8 cellular contexts compared by ENCODE assay signal in genomic region chr1:35641233-35641866, GRCh38. TPM values are rescaled to one million over a fixed set of nuclear protein-coding genes. Genes with fewer than 3 reads are reported as not detected.
DNase-seq lines count a peak whose midpoint lies in the region; ATAC-seq and TF ChIP-seq lines count a peak whose summit lies in the region.

Gene PSMB2 (minus strand): TSS chr1:35641526. CDS start chr1:35641432, 94 bp downstream.

- peaks cover 49% of the 10 kb centered on the region for H3K79me2 ChIP-seq in mammary epithelial cell (ENCODE audit: insufficient read depth, low read length)

- DNase-seq in ACHN: peak; percentile 95
- peak; percentile 96 for DNase-seq in NCI-H2227 treated with DMSO at 0.1 percent for 48 hours (lab: John Stamatoyannopoulos, UW)
- peak; percentile 95 for DNase-seq in mammary epithelial cell

- H3K4me3 ChIP-seq in WI38 (ENCODE audit: low read depth, low read length) (peak within 1 kb of the TSS; percentile 96), mammary epithelial cell (replicated peaks in 1 of 3; ENCODE audit: insufficient read depth in 1 of 3, low read depth in 2 of 3, low read length in 3 of 3) (peak within 1 kb of the TSS; percentile 87 to 99 (median 99)), iPS-18c (ENCODE audit: insufficient read depth, low read depth, low read length) (peak within 1 kb of the TSS; percentile 100), skeletal muscle satellite cell (ENCODE audit: low read length) (peak within 1 kb of the TSS; percentile 97)

- ATAC-seq in GM18873 (IDR thresholded peaks at IDR 0.05; ENCODE audit: low FRiP score, unreplicated experiment) (peak; percentile 69), HG03139 (IDR thresholded peaks at IDR 0.05; ENCODE audit: unreplicated experiment) (peak; percentile 84)

- H3K27me3 ChIP-seq in mammary epithelial cell (ENCODE audit: insufficient read depth, low read length) (peaks cover 2% of the 10 kb centered on the region), skeletal muscle satellite cell (ENCODE audit: control insufficient read depth, insufficient read depth, low read length) (peaks cover 14% of the 10 kb centered on the region)

- dilution Hi-C loops in mammary epithelial cell (cut with HindIII; ENCODE audit: low sequenced_read_pairs): no loop called here

- peak within 1 kb of the TSS; percentile 96 for H2AFZ ChIP-seq in mammary epithelial cell (ENCODE audit: low read depth, low read length)

- CTCF ChIA-PET in mammary epithelial cell (lab: Charles Lee; ENCODE audit: low non-redundant PET): no interaction called here

- H3K27ac ChIP-seq in mammary epithelial cell (ENCODE audit: insufficient read depth, low read depth, low read length): peak within 1 kb of the TSS; percentile 98

- no peaks in the 10 kb centered on the region for H3K36me3 ChIP-seq in mammary epithelial cell (ENCODE audit: insufficient read depth, low read length)
- H3K36me3 ChIP-seq in skeletal muscle satellite cell (ENCODE audit: insufficient read depth, low read length): no peaks in the 10 kb centered on the region

- H3K4me1 ChIP-seq in mammary epithelial cell (ENCODE audit: insufficient read depth, low read length) (peaks cover 14% of the 10 kb centered on the region), skeletal muscle satellite cell (ENCODE audit: control insufficient read depth, insufficient read depth, low read length) (peaks cover 22% of the 10 kb centered on the region)

- in situ Hi-C loops in ACHN (cut with HindIII; ENCODE audit: low pct_ligation_motif_present, low pct_unique_long_range_greater_than_20kb, low sequenced_read_pairs) (no loop called here), mammary epithelial cell (cut with MboI; ENCODE audit: low sequenced_read_pairs in 2 of 2) (no loop called here)

- no peaks in the 10 kb centered on the region for H4K20me1 ChIP-seq in mammary epithelial cell (ENCODE audit: insufficient read depth, low read length)

- under 1% methylated on average over 29 of the region's 43 CpGs for WGBS in mammary epithelial cell (ENCODE audit: low coverage, missing lambda C conversion rate)

- H3K9me3 ChIP-seq in mammary epithelial cell (replicated peaks; ENCODE audit: insufficient read depth, low read length) (no peaks in the 10 kb centered on the region), iPS-18c (ENCODE audit: control insufficient read depth, insufficient read depth, low read length) (no peaks in the 10 kb centered on the region), skeletal muscle satellite cell (replicated peaks; ENCODE audit: low read length) (no peaks in the 10 kb centered on the region)

- TF ChIP-seq CTCF in WI38 (IDR thresholded peaks at IDR 0.05; ENCODE audit: low read depth, low read length) (no peak), mammary epithelial cell (conservative IDR thresholded peaks at IDR 0.05 in 1 of 2, IDR thresholded peaks at IDR 0.05 in 1 of 2; ENCODE audit: extremely low read depth in 1 of 2, insufficient read depth in 1 of 2, low read depth in 1 of 2, low read length in 2 of 2) (no peak)

- H3K9ac ChIP-seq in mammary epithelial cell (ENCODE audit: insufficient read depth, low read length) (peak within 1 kb of the TSS; percentile 99), skeletal muscle satellite cell (ENCODE audit: low read depth, low read length) (peak within 1 kb of the TSS; percentile 99)

- no TSS peak for BruUV-seq in mammary epithelial cell (replicated peaks; lab: Mats Ljungman, UMichigan)

- peak within 1 kb of the TSS; percentile 93 for H3K4me2 ChIP-seq in mammary epithelial cell (ENCODE audit: insufficient read depth, low read depth, low read length)
- H3K4me2 ChIP-seq in skeletal muscle satellite cell (ENCODE audit: low read length): peak within 1 kb of the TSS; percentile 95

- intact Hi-C loops in mammary epithelial cell (cut with micrococcal nuclease): loop anchor here (1.0 to 2.0 kb wide), 3 partner anchors 69 to 133 kb away; partner anchors contain the start of gene TFAP2E

RNA-seq across cellular contexts. Expression of gene PSMB2, which starts in this region (rescaled TPM):
- total RNA-seq in mammary epithelial cell: 10 to 100 TPM; 24.3 to 82.1 TPM
- polyA plus RNA-seq in mammary epithelial cell: 76.3 TPM
- polyA minus RNA-seq in mammary epithelial cell: 164 TPM
- 26.1 and 35.8 TPM in 2 replicates for total RNA-seq in skeletal muscle satellite cell (2012; rRNA removed)

Comparison
In these comparisons a context has a peak if more than half of its experiments do, and no peak if none do; other contexts are left out.
1. Peak in every context shown above with its lines: DNase-seq, ATAC-seq, H3K4me3 ChIP-seq and H3K27ac ChIP-seq.